ENCODE assay signal across 1 cellular context in the genomic region with DNA sequence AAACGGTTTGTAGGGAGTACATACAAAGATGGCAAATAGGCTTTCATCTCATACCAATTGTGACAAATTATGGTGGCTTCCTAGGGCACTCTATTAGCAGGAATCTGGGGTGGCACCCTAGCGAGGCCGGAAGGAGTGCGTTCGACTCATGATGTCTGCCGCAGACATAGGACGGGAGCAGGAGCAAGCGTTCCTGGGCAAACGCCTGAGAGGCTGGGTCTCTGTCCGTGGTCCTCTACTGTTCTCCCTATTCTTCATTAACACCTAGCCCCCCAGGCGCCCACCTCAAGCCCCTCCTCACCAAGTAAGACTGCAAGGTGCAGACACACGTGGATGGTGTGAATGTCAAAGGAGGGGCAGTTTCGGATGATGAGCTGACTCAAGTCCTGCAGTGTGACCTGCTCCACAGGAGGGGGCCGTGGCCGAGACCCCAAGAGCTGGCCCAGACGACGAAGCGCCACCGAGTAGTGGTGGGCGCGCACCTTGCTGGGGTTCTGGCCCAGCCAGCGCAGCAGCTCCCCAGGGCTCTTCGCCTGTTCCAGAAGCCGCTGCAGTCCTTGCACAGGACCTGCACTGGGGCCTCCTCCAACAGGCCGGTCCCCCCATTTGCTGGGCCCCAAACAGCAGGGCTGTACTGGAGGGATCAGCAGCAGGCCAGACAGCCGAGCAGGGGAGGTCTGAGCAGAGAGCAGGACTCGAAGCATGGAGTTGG.
TF ChIP-seq lines count a peak whose summit lies in the region.

No MANE protein-coding gene starts in this region.

TF ChIP-seq in K562, 482 proteins besides CTCF, POLR2A, EP300 and RAD21:
- TF ChIP-seq ZBTB17 (CRISPR knock-in tag; IDR thresholded peaks at IDR 0.05) = peak; percentile 87
- TF ChIP-seq, protein P1, sequence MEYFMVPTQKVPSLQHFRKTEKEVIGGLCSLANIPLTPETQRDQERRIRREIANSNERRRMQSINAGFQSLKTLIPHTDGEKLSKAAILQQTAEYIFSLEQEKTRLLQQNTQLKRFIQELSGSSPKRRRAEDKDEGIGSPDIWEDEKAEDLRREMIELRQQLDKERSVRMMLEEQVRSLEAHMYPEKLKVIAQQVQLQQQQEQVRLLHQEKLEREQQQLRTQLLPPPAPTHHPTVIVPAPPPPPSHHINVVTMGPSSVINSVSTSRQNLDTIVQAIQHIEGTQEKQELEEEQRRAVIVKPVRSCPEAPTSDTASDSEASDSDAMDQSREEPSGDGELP (CRISPR knock-in tag; IDR thresholded peaks at IDR 0.05; ENCODE audit: borderline replicate concordance) = peak; percentile 30; the same call in 1 of the 2 replicates
- TF ChIP-seq ZBTB7A (IDR thresholded peaks at IDR 0.05; ENCODE audit: borderline replicate concordance, control insufficient read depth, low read depth, low read length) = 0 out of 2 replicates have a peak, but pooled peaks have one; percentile 30
- 0 out of 2 replicates have a peak, but pooled peaks have one; percentile 19 for TF ChIP-seq POLR2G (IDR thresholded peaks at IDR 0.05; ENCODE audit: low read depth, low read length)
- TF ChIP-seq, protein P2, sequence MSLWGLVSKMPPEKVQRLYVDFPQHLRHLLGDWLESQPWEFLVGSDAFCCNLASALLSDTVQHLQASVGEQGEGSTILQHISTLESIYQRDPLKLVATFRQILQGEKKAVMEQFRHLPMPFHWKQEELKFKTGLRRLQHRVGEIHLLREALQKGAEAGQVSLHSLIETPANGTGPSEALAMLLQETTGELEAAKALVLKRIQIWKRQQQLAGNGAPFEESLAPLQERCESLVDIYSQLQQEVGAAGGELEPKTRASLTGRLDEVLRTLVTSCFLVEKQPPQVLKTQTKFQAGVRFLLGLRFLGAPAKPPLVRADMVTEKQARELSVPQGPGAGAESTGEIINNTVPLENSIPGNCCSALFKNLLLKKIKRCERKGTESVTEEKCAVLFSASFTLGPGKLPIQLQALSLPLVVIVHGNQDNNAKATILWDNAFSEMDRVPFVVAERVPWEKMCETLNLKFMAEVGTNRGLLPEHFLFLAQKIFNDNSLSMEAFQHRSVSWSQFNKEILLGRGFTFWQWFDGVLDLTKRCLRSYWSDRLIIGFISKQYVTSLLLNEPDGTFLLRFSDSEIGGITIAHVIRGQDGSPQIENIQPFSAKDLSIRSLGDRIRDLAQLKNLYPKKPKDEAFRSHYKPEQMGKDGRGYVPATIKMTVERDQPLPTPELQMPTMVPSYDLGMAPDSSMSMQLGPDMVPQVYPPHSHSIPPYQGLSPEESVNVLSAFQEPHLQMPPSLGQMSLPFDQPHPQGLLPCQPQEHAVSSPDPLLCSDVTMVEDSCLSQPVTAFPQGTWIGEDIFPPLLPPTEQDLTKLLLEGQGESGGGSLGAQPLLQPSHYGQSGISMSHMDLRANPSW (CRISPR knock-in tag; IDR thresholded peaks at IDR 0.05) = 0 out of 2 replicates have a peak, but pooled peaks have one; percentile 47
- TF ChIP-seq, protein P3, sequence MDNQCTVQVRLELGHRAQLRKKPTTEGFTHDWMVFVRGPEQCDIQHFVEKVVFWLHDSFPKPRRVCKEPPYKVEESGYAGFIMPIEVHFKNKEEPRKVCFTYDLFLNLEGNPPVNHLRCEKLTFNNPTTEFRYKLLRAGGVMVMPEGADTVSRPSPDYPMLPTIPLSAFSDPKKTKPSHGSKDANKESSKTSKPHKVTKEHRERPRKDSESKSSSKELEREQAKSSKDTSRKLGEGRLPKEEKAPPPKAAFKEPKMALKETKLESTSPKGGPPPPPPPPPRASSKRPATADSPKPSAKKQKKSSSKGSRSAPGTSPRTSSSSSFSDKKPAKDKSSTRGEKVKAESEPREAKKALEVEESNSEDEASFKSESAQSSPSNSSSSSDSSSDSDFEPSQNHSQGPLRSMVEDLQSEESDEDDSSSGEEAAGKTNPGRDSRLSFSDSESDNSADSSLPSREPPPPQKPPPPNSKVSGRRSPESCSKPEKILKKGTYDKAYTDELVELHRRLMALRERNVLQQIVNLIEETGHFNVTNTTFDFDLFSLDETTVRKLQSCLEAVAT (IDR thresholded peaks at IDR 0.05) = peak in 1 of 2 experiments; percentile 66; a peak in 1 of 4 replicates
- TF ChIP-seq, protein P4, sequence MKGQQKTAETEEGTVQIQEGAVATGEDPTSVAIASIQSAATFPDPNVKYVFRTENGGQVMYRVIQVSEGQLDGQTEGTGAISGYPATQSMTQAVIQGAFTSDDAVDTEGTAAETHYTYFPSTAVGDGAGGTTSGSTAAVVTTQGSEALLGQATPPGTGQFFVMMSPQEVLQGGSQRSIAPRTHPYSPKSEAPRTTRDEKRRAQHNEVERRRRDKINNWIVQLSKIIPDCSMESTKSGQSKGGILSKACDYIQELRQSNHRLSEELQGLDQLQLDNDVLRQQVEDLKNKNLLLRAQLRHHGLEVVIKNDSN (CRISPR knock-in tag; IDR thresholded peaks at IDR 0.05) = peak; percentile 8; the same call in 1 of the 2 replicates
- TF ChIP-seq ETS2 (tag; IDR thresholded peaks at IDR 0.05; ENCODE audit: borderline replicate concordance, poor library complexity, severe bottlenecking) = no peak
- no peak for TF ChIP-seq ZNF445 (CRISPR knock-in tag; IDR thresholded peaks at IDR 0.05; ENCODE audit: low read depth)
- TF ChIP-seq RBM22 (IDR thresholded peaks at IDR 0.05; ENCODE audit: low read depth, low read length, poor library complexity, severe bottlenecking) = peak; percentile 55
- TF ChIP-seq, protein P5, sequence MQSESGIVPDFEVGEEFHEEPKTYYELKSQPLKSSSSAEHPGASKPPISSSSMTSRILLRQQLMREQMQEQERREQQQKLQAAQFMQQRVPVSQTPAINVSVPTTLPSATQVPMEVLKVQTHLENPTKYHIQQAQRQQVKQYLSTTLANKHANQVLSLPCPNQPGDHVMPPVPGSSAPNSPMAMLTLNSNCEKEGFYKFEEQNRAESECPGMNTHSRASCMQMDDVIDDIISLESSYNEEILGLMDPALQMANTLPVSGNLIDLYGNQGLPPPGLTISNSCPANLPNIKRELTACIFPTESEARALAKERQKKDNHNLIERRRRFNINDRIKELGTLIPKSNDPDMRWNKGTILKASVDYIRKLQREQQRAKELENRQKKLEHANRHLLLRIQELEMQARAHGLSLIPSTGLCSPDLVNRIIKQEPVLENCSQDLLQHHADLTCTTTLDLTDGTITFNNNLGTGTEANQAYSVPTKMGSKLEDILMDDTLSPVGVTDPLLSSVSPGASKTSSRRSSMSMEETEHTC (IDR thresholded peaks at IDR 0.05) = no peak
- no peak for TF ChIP-seq ILF3 (IDR thresholded peaks at IDR 0.05; ENCODE audit: borderline replicate concordance)
- no peak for TF ChIP-seq NR1H2 (CRISPR knock-in tag; IDR thresholded peaks at IDR 0.05)
- TF ChIP-seq TEAD4 (IDR thresholded peaks at IDR 0.05; ENCODE audit: low read length) = no peak
- TF ChIP-seq TEAD4 (CRISPR knock-in tag; IDR thresholded peaks at IDR 0.05; ENCODE audit: borderline replicate concordance) = 0 out of 2 replicates have a peak, but pooled peaks have one; percentile 52
- TF ChIP-seq ZC3H4 (CRISPR knock-in tag; IDR thresholded peaks at IDR 0.05; ENCODE audit: borderline replicate concordance) = 0 out of 2 replicates have a peak, but pooled peaks have one; percentile 17
- TF ChIP-seq LARP7 (IDR thresholded peaks at IDR 0.05) = no peak
- 0 out of 2 replicates have a peak, but pooled peaks have one; percentile 6 for TF ChIP-seq THRAP3 (IDR thresholded peaks at IDR 0.05; ENCODE audit: borderline replicate concordance)
- TF ChIP-seq, protein P6, sequence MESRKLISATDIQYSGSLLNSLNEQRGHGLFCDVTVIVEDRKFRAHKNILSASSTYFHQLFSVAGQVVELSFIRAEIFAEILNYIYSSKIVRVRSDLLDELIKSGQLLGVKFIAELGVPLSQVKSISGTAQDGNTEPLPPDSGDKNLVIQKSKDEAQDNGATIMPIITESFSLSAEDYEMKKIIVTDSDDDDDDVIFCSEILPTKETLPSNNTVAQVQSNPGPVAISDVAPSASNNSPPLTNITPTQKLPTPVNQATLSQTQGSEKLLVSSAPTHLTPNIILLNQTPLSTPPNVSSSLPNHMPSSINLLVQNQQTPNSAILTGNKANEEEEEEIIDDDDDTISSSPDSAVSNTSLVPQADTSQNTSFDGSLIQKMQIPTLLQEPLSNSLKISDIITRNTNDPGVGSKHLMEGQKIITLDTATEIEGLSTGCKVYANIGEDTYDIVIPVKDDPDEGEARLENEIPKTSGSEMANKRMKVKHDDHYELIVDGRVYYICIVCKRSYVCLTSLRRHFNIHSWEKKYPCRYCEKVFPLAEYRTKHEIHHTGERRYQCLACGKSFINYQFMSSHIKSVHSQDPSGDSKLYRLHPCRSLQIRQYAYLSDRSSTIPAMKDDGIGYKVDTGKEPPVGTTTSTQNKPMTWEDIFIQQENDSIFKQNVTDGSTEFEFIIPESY (CRISPR knock-in tag; IDR thresholded peaks at IDR 0.05) = peak; percentile 46; the same call in 1 of the 2 replicates
- no peak for TF ChIP-seq ZNF316 (IDR thresholded peaks at IDR 0.05)
- TF ChIP-seq ZFP36 (IDR thresholded peaks at IDR 0.05; ENCODE audit: low read depth, low read length, partially characterized antibody) = no peak
- TF ChIP-seq, protein P7, sequence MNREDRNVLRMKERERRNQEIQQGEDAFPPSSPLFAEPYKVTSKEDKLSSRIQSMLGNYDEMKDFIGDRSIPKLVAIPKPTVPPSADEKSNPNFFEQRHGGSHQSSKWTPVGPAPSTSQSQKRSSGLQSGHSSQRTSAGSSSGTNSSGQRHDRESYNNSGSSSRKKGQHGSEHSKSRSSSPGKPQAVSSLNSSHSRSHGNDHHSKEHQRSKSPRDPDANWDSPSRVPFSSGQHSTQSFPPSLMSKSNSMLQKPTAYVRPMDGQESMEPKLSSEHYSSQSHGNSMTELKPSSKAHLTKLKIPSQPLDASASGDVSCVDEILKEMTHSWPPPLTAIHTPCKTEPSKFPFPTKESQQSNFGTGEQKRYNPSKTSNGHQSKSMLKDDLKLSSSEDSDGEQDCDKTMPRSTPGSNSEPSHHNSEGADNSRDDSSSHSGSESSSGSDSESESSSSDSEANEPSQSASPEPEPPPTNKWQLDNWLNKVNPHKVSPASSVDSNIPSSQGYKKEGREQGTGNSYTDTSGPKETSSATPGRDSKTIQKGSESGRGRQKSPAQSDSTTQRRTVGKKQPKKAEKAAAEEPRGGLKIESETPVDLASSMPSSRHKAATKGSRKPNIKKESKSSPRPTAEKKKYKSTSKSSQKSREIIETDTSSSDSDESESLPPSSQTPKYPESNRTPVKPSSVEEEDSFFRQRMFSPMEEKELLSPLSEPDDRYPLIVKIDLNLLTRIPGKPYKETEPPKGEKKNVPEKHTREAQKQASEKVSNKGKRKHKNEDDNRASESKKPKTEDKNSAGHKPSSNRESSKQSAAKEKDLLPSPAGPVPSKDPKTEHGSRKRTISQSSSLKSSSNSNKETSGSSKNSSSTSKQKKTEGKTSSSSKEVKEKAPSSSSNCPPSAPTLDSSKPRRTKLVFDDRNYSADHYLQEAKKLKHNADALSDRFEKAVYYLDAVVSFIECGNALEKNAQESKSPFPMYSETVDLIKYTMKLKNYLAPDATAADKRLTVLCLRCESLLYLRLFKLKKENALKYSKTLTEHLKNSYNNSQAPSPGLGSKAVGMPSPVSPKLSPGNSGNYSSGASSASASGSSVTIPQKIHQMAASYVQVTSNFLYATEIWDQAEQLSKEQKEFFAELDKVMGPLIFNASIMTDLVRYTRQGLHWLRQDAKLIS (CRISPR knock-in tag; IDR thresholded peaks at IDR 0.05) = 0 out of 2 replicates have a peak, but pooled peaks have one; percentile 35
TF ChIP-seq in K562: peak in this region for 13.
